Comparison of ENCODE assay signal across 1 cellular context in the genomic region with DNA sequence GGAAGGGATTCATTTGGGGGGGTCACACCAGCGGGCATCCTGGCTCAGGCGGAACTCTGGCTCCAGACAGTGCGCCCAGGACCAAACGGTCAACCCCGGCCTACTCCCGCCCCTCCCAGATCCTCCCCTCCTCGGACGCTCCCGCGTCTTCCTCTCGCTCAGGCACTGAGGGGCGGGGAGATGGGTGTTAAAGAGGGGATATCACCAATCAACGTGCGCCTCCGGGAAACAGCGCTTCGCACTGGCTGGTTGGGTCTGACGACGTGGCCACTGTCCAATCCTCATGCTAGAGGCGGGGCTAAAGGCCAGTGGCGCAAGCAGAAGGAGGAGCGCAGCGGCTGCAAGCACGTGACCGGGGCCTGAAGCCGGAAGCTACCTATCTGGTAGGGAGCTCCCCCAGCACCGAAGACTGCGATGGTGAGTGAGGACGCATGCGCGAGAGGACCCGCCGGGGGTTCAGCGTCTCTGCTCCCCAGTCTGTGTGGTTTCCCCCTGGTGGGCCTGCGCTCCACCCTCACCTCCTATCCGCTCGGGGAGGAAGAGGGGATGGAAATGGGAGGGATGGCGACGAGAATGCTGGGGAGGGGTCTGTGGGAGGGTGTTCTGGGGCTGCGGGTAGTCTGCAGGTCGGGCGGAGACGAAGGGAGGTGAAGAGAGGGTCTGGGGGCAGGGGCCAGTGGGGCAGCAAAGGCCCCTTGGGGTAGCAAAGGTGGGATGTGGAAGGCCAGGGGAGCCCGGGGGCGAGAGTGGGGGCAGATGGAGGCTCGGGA.
TF ChIP-seq lines count a peak whose summit lies in the region.

A gene (plus strand): TSS at position 360 of the 770 bp plus-strand sequence. CDS start 55 bp downstream, at position 415.

TF ChIP-seq in HepG2, 621 proteins besides CTCF, POLR2A, EP300 and RAD21 (continued from another document and continues in another):
- TF ChIP-seq, protein P1, sequence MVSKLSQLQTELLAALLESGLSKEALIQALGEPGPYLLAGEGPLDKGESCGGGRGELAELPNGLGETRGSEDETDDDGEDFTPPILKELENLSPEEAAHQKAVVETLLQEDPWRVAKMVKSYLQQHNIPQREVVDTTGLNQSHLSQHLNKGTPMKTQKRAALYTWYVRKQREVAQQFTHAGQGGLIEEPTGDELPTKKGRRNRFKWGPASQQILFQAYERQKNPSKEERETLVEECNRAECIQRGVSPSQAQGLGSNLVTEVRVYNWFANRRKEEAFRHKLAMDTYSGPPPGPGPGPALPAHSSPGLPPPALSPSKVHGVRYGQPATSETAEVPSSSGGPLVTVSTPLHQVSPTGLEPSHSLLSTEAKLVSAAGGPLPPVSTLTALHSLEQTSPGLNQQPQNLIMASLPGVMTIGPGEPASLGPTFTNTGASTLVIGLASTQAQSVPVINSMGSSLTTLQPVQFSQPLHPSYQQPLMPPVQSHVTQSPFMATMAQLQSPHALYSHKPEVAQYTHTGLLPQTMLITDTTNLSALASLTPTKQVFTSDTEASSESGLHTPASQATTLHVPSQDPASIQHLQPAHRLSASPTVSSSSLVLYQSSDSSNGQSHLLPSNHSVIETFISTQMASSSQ (IDR thresholded peaks at IDR 0.05; ENCODE audit: low read depth) = no peak
- TF ChIP-seq, protein P1 (CRISPR knock-in tag; IDR thresholded peaks at IDR 0.05; ENCODE audit: borderline replicate concordance) = peak; percentile 47; the same call in 1 of the 2 replicates
- TF ChIP-seq, protein P2, sequence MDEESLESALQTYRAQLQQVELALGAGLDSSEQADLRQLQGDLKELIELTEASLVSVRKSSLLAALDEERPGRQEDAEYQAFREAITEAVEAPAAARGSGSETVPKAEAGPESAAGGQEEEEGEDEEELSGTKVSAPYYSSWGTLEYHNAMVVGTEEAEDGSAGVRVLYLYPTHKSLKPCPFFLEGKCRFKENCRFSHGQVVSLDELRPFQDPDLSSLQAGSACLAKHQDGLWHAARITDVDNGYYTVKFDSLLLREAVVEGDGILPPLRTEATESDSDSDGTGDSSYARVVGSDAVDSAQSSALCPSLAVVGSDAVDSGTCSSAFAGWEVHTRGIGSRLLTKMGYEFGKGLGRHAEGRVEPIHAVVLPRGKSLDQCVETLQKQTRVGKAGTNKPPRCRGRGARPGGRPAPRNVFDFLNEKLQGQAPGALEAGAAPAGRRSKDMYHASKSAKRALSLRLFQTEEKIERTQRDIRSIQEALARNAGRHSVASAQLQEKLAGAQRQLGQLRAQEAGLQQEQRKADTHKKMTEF (CRISPR knock-in tag; IDR thresholded peaks at IDR 0.05) = peak; percentile 60; the same call in 1 of the 2 replicates
- TF ChIP-seq, protein P3, sequence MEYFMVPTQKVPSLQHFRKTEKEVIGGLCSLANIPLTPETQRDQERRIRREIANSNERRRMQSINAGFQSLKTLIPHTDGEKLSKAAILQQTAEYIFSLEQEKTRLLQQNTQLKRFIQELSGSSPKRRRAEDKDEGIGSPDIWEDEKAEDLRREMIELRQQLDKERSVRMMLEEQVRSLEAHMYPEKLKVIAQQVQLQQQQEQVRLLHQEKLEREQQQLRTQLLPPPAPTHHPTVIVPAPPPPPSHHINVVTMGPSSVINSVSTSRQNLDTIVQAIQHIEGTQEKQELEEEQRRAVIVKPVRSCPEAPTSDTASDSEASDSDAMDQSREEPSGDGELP (IDR thresholded peaks at IDR 0.05; ENCODE audit: borderline replicate concordance, low read depth) = no peak
- TF ChIP-seq ZBTB21 (CRISPR knock-in tag; IDR thresholded peaks at IDR 0.05) (0 out of 2 replicates have a peak, but pooled peaks have one; percentile 36), ZNF788 (CRISPR knock-in tag; IDR thresholded peaks at IDR 0.05; ENCODE audit: borderline replicate concordance) (no peak; the same call in 1 of the 2 replicates), CHD4 (IDR thresholded peaks at IDR 0.05; ENCODE audit: borderline replicate concordance, low read length) (no peak), ZNF232 (CRISPR knock-in tag; IDR thresholded peaks at IDR 0.05; ENCODE audit: borderline replicate concordance) (peak; percentile 83; the same call in 1 of the 2 replicates), ZNF598 (CRISPR knock-in tag; IDR thresholded peaks at IDR 0.05; ENCODE audit: borderline replicate concordance) (peak; percentile 16; the same call in 1 of the 2 replicates), CREM (IDR thresholded peaks at IDR 0.05) (peak; percentile 75; the same call in 1 of the 2 replicates), CREM (CRISPR knock-in tag; IDR thresholded peaks at IDR 0.05) (no peak), ZBTB42 (CRISPR knock-in tag; IDR thresholded peaks at IDR 0.05) (no peak; the same call in 1 of the 2 replicates), RFXANK (CRISPR knock-in tag; IDR thresholded peaks at IDR 0.05) (peak; percentile 90; the same call in 1 of the 2 replicates), SAP130 (CRISPR knock-in tag; IDR thresholded peaks at IDR 0.05; ENCODE audit: low read depth) (peak; percentile 89), TSC22D2 (CRISPR knock-in tag; IDR thresholded peaks at IDR 0.05; ENCODE audit: borderline replicate concordance) (peak; percentile 86), RARA (CRISPR knock-in tag; IDR thresholded peaks at IDR 0.05) (peak; percentile 5; the same call in 1 of the 2 replicates), FOXC1 (CRISPR knock-in tag; IDR thresholded peaks at IDR 0.05; ENCODE audit: borderline replicate concordance) (0 out of 2 replicates have a peak, but pooled peaks have one; percentile 30), ZNF33B (CRISPR knock-in tag; IDR thresholded peaks at IDR 0.05) (0 out of 2 replicates have a peak, but pooled peaks have one; percentile 8), RFXAP (CRISPR knock-in tag; IDR thresholded peaks at IDR 0.05; ENCODE audit: borderline replicate concordance) (peak; percentile 86), SP1 (IDR thresholded peaks at IDR 0.05) (no peak), SP1 (CRISPR knock-in tag; IDR thresholded peaks at IDR 0.05) (peak; percentile 92), SP4 (CRISPR knock-in tag; IDR thresholded peaks at IDR 0.05) (peak; percentile 96), ZNF570 (CRISPR knock-in tag; IDR thresholded peaks at IDR 0.05; ENCODE audit: borderline replicate concordance) (no peak), ZNF382 (CRISPR knock-in tag; IDR thresholded peaks at IDR 0.05; ENCODE audit: borderline replicate concordance) (no peak), GATA4 (IDR thresholded peaks at IDR 0.05; ENCODE audit: borderline replicate concordance, low read depth) (peak; percentile 52; the same call in 1 of the 2 replicates), NCOA1 (CRISPR knock-in tag; IDR thresholded peaks at IDR 0.05) (no peak), MIER3 (CRISPR knock-in tag; IDR thresholded peaks at IDR 0.05; ENCODE audit: borderline replicate concordance) (peak; percentile 64; the same call in 1 of the 2 replicates)
- TF ChIP-seq, protein P4, sequence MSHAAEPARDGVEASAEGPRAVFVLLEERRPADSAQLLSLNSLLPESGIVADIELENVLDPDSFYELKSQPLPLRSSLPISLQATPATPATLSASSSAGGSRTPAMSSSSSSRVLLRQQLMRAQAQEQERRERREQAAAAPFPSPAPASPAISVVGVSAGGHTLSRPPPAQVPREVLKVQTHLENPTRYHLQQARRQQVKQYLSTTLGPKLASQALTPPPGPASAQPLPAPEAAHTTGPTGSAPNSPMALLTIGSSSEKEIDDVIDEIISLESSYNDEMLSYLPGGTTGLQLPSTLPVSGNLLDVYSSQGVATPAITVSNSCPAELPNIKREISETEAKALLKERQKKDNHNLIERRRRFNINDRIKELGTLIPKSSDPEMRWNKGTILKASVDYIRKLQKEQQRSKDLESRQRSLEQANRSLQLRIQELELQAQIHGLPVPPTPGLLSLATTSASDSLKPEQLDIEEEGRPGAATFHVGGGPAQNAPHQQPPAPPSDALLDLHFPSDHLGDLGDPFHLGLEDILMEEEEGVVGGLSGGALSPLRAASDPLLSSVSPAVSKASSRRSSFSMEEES (CRISPR knock-in tag; IDR thresholded peaks at IDR 0.05) = peak; percentile 93
- TF ChIP-seq, protein P5, sequence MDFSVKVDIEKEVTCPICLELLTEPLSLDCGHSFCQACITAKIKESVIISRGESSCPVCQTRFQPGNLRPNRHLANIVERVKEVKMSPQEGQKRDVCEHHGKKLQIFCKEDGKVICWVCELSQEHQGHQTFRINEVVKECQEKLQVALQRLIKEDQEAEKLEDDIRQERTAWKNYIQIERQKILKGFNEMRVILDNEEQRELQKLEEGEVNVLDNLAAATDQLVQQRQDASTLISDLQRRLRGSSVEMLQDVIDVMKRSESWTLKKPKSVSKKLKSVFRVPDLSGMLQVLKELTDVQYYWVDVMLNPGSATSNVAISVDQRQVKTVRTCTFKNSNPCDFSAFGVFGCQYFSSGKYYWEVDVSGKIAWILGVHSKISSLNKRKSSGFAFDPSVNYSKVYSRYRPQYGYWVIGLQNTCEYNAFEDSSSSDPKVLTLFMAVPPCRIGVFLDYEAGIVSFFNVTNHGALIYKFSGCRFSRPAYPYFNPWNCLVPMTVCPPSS (IDR thresholded peaks at IDR 0.05) = no peak
- TF ChIP-seq, protein P6, sequence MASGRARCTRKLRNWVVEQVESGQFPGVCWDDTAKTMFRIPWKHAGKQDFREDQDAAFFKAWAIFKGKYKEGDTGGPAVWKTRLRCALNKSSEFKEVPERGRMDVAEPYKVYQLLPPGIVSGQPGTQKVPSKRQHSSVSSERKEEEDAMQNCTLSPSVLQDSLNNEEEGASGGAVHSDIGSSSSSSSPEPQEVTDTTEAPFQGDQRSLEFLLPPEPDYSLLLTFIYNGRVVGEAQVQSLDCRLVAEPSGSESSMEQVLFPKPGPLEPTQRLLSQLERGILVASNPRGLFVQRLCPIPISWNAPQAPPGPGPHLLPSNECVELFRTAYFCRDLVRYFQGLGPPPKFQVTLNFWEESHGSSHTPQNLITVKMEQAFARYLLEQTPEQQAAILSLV (CRISPR knock-in tag; IDR thresholded peaks at IDR 0.05; ENCODE audit: borderline replicate concordance) = peak; percentile 63; the same call in 1 of the 2 replicates
- TF ChIP-seq, protein P7, sequence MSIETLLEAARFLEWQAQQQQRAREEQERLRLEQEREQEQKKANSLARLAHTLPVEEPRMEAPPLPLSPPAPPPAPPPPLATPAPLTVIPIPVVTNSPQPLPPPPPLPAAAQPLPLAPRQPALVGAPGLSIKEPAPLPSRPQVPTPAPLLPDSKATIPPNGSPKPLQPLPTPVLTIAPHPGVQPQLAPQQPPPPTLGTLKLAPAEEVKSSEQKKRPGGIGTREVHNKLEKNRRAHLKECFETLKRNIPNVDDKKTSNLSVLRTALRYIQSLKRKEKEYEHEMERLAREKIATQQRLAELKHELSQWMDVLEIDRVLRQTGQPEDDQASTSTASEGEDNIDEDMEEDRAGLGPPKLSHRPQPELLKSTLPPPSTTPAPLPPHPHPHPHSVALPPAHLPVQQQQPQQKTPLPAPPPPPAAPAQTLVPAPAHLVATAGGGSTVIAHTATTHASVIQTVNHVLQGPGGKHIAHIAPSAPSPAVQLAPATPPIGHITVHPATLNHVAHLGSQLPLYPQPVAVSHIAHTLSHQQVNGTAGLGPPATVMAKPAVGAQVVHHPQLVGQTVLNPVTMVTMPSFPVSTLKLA (IDR thresholded peaks at IDR 0.05) = peak; percentile 55
- TF ChIP-seq, protein P8, sequence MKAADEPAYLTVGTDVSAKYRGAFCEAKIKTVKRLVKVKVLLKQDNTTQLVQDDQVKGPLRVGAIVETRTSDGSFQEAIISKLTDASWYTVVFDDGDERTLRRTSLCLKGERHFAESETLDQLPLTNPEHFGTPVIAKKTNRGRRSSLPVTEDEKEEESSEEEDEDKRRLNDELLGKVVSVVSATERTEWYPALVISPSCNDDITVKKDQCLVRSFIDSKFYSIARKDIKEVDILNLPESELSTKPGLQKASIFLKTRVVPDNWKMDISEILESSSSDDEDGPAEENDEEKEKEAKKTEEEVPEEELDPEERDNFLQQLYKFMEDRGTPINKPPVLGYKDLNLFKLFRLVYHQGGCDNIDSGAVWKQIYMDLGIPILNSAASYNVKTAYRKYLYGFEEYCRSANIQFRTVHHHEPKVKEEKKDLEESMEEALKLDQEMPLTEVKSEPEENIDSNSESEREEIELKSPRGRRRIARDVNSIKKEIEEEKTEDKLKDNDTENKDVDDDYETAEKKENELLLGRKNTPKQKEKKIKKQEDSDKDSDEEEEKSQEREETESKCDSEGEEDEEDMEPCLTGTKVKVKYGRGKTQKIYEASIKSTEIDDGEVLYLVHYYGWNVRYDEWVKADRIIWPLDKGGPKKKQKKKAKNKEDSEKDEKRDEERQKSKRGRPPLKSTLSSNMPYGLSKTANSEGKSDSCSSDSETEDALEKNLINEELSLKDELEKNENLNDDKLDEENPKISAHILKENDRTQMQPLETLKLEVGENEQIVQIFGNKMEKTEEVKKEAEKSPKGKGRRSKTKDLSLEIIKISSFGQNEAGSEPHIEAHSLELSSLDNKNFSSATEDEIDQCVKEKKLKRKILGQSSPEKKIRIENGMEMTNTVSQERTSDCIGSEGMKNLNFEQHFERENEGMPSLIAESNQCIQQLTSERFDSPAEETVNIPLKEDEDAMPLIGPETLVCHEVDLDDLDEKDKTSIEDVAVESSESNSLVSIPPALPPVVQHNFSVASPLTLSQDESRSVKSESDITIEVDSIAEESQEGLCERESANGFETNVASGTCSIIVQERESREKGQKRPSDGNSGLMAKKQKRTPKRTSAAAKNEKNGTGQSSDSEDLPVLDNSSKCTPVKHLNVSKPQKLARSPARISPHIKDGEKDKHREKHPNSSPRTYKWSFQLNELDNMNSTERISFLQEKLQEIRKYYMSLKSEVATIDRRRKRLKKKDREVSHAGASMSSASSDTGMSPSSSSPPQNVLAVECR (CRISPR knock-in tag; IDR thresholded peaks at IDR 0.05; ENCODE audit: borderline replicate concordance) = peak; percentile 72
- TF ChIP-seq, protein P9, sequence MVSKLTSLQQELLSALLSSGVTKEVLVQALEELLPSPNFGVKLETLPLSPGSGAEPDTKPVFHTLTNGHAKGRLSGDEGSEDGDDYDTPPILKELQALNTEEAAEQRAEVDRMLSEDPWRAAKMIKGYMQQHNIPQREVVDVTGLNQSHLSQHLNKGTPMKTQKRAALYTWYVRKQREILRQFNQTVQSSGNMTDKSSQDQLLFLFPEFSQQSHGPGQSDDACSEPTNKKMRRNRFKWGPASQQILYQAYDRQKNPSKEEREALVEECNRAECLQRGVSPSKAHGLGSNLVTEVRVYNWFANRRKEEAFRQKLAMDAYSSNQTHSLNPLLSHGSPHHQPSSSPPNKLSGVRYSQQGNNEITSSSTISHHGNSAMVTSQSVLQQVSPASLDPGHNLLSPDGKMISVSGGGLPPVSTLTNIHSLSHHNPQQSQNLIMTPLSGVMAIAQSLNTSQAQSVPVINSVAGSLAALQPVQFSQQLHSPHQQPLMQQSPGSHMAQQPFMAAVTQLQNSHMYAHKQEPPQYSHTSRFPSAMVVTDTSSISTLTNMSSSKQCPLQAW (CRISPR knock-in tag; IDR thresholded peaks at IDR 0.05) = 0 out of 2 replicates have a peak, but pooled peaks have one; percentile 45
